16 cellular contexts compared by ENCODE assay signal in the genomic region with DNA sequence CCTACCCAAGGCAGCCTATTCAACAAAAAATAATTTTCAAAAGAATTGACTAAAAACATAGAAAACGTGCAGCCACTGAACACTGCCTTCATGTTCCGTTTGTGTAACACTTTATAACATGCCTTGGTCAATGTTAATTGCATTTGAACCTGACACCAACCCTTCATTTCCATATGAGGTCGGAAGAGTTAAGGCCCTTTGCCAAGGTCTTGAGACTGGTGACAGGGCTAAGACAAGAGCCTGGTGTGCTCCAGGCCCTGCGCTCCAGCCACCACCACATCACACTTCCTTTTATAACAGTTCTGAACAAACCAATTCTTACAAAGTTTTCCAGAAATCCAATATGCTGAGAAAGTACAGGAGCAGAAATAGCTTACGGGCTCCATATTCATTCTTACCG. TPM values are rescaled to one million over a fixed set of nuclear protein-coding genes. Genes with fewer than 3 reads are reported as not detected.
A peak's percentile ranks its signal among the peaks of the same experiment; 100 is the strongest.
DNase-seq lines count a peak whose midpoint lies in the region; ATAC-seq and TF ChIP-seq lines count a peak whose summit lies in the region.
"Had no signal": no experiment of that assay in that cellular context is flagged by ENCODE, and none has a peak within 500 bp of the region (broad histone marks: within the 10 kb centered on the region; RNA-seq: fewer than 3 reads in every experiment).

No MANE protein-coding gene starts in this region.

- no peak for ATAC-seq in RWPE2 (ENCODE audit: low read depth)
- no peak for ATAC-seq in stimulated activated effector memory CD8-positive, alpha-beta T cell treated with anti-CD3 and anti-CD28 coated beads, Interleukin-12 subunit alpha, Interleukin-12 subunit beta, amount 100 ng/mL, for 72 hours
- no peak for ATAC-seq in activated T-cell treated with anti-CD3 and anti-CD28 coated beads, Interleukin-2, amount 50 U/mL, for 4 hours
- no peak for ATAC-seq in HG03469 (IDR thresholded peaks at IDR 0.05; ENCODE audit: unreplicated experiment)
- ATAC-seq: GM12878, Right ventricle myocardium inferior had no signal

- H3K36me3 Mint-ChIP-seq in stimulated activated effector memory CD8-positive, alpha-beta T cell treated with anti-CD3 and anti-CD28 coated beads, Interleukin-12 subunit alpha, Interleukin-12 subunit beta, amount 100 ng/mL, for 72 hours: peaks cover 21% of the 10 kb centered on the region
- peaks cover 13% of the 10 kb centered on the region for H3K36me3 Mint-ChIP-seq in activated T-cell treated with anti-CD3 and anti-CD28 coated beads, Interleukin-2, amount 50 U/mL, for 4 hours (ENCODE audit: insufficient read depth)

- intact Hi-C loops in dorsolateral prefrontal cortex (cut with DNase I): loop anchor here (2.0 to 5.0 kb wide), 3 partner anchors 31 to 187 kb away; no protein-coding TSS in a partner anchor

- no peaks in the 10 kb centered on the region for H3K27me3 ChIP-seq in RWPE2 (ENCODE audit: insufficient read depth, poor library complexity, severe bottlenecking)
- no peaks in the 10 kb centered on the region for H3K27me3 ChIP-seq in dorsolateral prefrontal cortex
- H3K27me3 ChIP-seq: BLaER1 had no signal

- no peak for TF ChIP-seq CTCF in RWPE2 (IDR thresholded peaks at IDR 0.05; ENCODE audit: poor library complexity, severe bottlenecking)
- peak in 2 of 56 donors; percentile 6 to 14 for TF ChIP-seq CTCF in dorsolateral prefrontal cortex (IDR thresholded peaks at IDR 0.05 in 54 of 56, conservative IDR thresholded peaks at IDR 0.05 in 2 of 56; ENCODE audit: low read depth in 1 of 56, partially characterized antibody in 56 of 56)

- peak overlapping the region; percentile 40 for H3K27ac Mint-ChIP-seq in stimulated activated effector memory CD8-positive, alpha-beta T cell treated with anti-CD3 and anti-CD28 coated beads, Interleukin-12 subunit alpha, Interleukin-12 subunit beta, amount 100 ng/mL, for 72 hours

- H3K27me3 Mint-ChIP-seq in activated T-cell treated with anti-CD3 and anti-CD28 coated beads, Interleukin-2, amount 50 U/mL, for 4 hours (ENCODE audit: low read depth): no peaks in the 10 kb centered on the region

- H3K4me3 ChIP-seq in RWPE2 (ENCODE audit: severe bottlenecking) (no peak overlapping the region), dorsolateral prefrontal cortex (peak overlapping the region in 57 of 59 donors; percentile 5 to 100 (median 95))
- H3K4me3 ChIP-seq: BLaER1, GM12878, GM23248 had no signal

- no peaks in the 10 kb centered on the region for H3K9me3 ChIP-seq in RWPE2 (ENCODE audit: severe bottlenecking)
- H3K9me3 ChIP-seq: BLaER1 had no signal

- H3K9me3 Mint-ChIP-seq in stimulated activated effector memory CD8-positive, alpha-beta T cell treated with anti-CD3 and anti-CD28 coated beads, Interleukin-12 subunit alpha, Interleukin-12 subunit beta, amount 100 ng/mL, for 72 hours: no peaks in the 10 kb centered on the region
- no peaks in the 10 kb centered on the region for H3K9me3 Mint-ChIP-seq in activated T-cell treated with anti-CD3 and anti-CD28 coated beads, Interleukin-2, amount 50 U/mL, for 4 hours

- peaks cover 35% of the 10 kb centered on the region for H3K36me3 ChIP-seq in RWPE2 (ENCODE audit: low read depth)

- DNase-seq in DMS 273 (lab: John Stamatoyannopoulos, UW; ENCODE audit: unreplicated experiment) (peak; percentile 9), DMS 273 treated with DMSO at 0.1 percent for 48 hours (lab: John Stamatoyannopoulos, UW) (no peak), RWPE2 (ENCODE audit: low spot score) (no peak), dorsolateral prefrontal cortex (no peak), NCI-H345 treated with DMSO at 0.1 percent for 48 hours (lab: John Stamatoyannopoulos, UW; ENCODE audit: unreplicated experiment) (no peak)
- no peak for DNase-seq in stimulated activated effector memory CD8-positive, alpha-beta T cell treated with anti-CD3 and anti-CD28 coated beads, Interleukin-12 subunit alpha, Interleukin-12 subunit beta, amount 100 ng/mL, for 72 hours (ENCODE audit: low spot score in 2 of 2)
- DNase-seq in activated T-cell treated with anti-CD3 and anti-CD28 coated beads, Interleukin-2, amount 50 U/mL, for 4 hours: no peak
- DNase-seq: NCI-H1048, NCI-H1694, NCI-H345 had no signal

- H3K4me1 Mint-ChIP-seq in stimulated activated effector memory CD8-positive, alpha-beta T cell treated with anti-CD3 and anti-CD28 coated beads, Interleukin-12 subunit alpha, Interleukin-12 subunit beta, amount 100 ng/mL, for 72 hours: peaks cover 26% of the 10 kb centered on the region
- H3K4me1 Mint-ChIP-seq in activated T-cell treated with anti-CD3 and anti-CD28 coated beads, Interleukin-2, amount 50 U/mL, for 4 hours (ENCODE audit: low read depth): peaks cover 60% of the 10 kb centered on the region

- no peak overlapping the region for H3K4me3 Mint-ChIP-seq in stimulated activated effector memory CD8-positive, alpha-beta T cell treated with anti-CD3 and anti-CD28 coated beads, Interleukin-12 subunit alpha, Interleukin-12 subunit beta, amount 100 ng/mL, for 72 hours
- no peak overlapping the region for H3K4me3 Mint-ChIP-seq in activated T-cell treated with anti-CD3 and anti-CD28 coated beads, Interleukin-2, amount 50 U/mL, for 4 hours

- H3K27ac ChIP-seq in RWPE2 (ENCODE audit: poor library complexity, severe bottlenecking) (peak overlapping the region; percentile 41), dorsolateral prefrontal cortex (peak overlapping the region; percentile 65 to 100 (median 99))
- H3K27ac ChIP-seq: 22Rv1, BLaER1, GM23248 had no signal

- H3K4me1 ChIP-seq in RWPE2 (ENCODE audit: insufficient read depth, poor library complexity, severe bottlenecking): peaks cover 29% of the 10 kb centered on the region

RNA-seq across cellular contexts. Expression of gene BBS2, which starts 4.2 kb away (rescaled TPM):
- 100 to 1,000 TPM; 104 to 260 (median 168) TPM for total RNA-seq in dorsolateral prefrontal cortex
- 1 to 10 TPM; 6.2 to 8.2 (median 8.0) TPM for total RNA-seq in activated T-cell treated with anti-CD3 and anti-CD28 coated beads, Interleukin-2, amount 50 U/mL, for 4 hours

RNA-seq across cellular contexts. Expression of gene MT4, which starts 49.2 kb away (rescaled TPM):
- total RNA-seq in dorsolateral prefrontal cortex: not detected
- not detected for total RNA-seq in activated T-cell treated with anti-CD3 and anti-CD28 coated beads, Interleukin-2, amount 50 U/mL, for 4 hours
- total RNA-seq: GM12878, GM23248, Right ventricle myocardium inferior had no signal

Comparison
In these comparisons a context has a peak if more than half of its experiments do, and no peak if none do; other contexts are left out.
1. RNA of gene BBS2, which starts 4.2 kb away (total RNA-seq): 104 to 260 TPM in dorsolateral prefrontal cortex; 6.2 to 8.2 TPM in activated T-cell treated with anti-CD3 and anti-CD28 coated beads, Interleukin-2, amount 50 U/mL, for 4 hours; every median in the first group is over 10 times any median in the second.